Comparison of ENCODE assay signal across 1 cellular context in the genomic region with DNA sequence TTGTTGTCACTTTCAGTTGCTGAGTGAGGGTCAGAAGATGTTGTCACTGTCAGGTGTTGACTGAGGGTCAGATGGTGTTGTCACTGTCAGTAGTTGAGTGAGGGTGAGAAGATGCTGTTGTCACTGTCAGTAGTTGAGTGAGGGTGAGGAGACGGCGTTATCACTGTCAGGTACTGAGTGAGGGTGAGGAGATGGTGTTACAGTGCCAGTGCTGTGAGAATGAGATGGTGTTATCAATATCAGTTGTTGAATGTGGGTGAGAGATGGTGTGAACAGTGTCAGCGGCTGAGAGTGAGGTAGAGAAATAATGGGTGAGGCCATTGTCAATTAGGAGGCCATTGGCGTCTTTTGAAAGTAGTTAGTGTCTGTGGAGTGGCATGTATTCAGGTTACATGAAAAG.
TF ChIP-seq lines count a peak whose summit lies in the region.

No MANE protein-coding gene starts in this region.

TF ChIP-seq in HCT116, 20 proteins besides CTCF, POLR2A, EP300 and RAD21 (continued from another document):
- TF ChIP-seq, protein P1, sequence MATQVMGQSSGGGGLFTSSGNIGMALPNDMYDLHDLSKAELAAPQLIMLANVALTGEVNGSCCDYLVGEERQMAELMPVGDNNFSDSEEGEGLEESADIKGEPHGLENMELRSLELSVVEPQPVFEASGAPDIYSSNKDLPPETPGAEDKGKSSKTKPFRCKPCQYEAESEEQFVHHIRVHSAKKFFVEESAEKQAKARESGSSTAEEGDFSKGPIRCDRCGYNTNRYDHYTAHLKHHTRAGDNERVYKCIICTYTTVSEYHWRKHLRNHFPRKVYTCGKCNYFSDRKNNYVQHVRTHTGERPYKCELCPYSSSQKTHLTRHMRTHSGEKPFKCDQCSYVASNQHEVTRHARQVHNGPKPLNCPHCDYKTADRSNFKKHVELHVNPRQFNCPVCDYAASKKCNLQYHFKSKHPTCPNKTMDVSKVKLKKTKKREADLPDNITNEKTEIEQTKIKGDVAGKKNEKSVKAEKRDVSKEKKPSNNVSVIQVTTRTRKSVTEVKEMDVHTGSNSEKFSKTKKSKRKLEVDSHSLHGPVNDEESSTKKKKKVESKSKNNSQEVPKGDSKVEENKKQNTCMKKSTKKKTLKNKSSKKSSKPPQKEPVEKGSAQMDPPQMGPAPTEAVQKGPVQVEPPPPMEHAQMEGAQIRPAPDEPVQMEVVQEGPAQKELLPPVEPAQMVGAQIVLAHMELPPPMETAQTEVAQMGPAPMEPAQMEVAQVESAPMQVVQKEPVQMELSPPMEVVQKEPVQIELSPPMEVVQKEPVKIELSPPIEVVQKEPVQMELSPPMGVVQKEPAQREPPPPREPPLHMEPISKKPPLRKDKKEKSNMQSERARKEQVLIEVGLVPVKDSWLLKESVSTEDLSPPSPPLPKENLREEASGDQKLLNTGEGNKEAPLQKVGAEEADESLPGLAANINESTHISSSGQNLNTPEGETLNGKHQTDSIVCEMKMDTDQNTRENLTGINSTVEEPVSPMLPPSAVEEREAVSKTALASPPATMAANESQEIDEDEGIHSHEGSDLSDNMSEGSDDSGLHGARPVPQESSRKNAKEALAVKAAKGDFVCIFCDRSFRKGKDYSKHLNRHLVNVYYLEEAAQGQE (IDR thresholded peaks at IDR 0.05; ENCODE audit: low read depth): no peak
- no peak for TF ChIP-seq FOSL1 (IDR thresholded peaks at IDR 0.05; ENCODE audit: low read depth)
